Comparison of ENCODE assay signal across 8 cellular contexts in the genomic region with DNA sequence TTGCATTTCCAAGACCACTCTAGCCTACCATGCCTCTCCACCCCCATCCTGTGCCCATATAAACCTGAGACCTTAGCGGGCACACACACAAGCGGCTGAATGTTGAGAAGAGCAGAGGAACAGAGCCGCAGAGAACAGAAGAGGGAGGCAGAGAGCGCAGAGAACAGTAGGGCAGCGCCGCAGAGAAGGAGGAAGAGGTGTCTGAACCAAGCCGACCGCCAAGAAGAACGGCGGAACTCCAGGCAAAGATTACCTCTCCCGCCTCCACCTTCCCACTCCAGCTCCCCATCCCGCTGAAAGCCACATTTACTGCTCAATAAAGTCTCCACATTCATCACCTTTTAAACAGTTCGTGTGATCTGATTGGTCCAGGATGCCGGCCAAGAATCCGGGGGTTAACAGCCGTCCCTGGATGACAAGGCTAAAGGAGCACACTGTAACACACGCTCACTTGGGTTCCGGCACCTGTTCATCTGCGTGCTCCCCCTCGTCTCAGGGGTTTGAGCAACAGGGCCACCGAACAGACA. TPM values are rescaled to one million over a fixed set of nuclear protein-coding genes. Genes with fewer than 3 reads are reported as not detected.
DNase-seq lines count a peak whose midpoint lies in the region; ATAC-seq, FAIRE-seq and TF ChIP-seq lines count a peak whose summit lies in the region.

No MANE protein-coding gene starts in this region.

- H3K9me3 ChIP-seq in Loucy (ENCODE audit: insufficient read depth, low read depth, low read length): no peaks in the 10 kb centered on the region
- no peaks in the 10 kb centered on the region for H3K9me3 ChIP-seq in right atrium auricular region
- no peaks in the 10 kb centered on the region for H3K9me3 ChIP-seq in small intestine (ENCODE audit: control insufficient read depth, low read depth)

- H3K9me2 ChIP-seq in Loucy (replicated peaks; ENCODE audit: low read depth, low read length): no peaks in the 10 kb centered on the region

- peak overlapping the region; percentile 66 for H3K4me2 ChIP-seq in Loucy (ENCODE audit: low read depth, low read length, poor library complexity, severe bottlenecking)

- H3F3A ChIP-seq in Loucy (ENCODE audit: low read depth): no peaks in the 10 kb centered on the region

- H2AFZ ChIP-seq in Loucy (ENCODE audit: low read length): peak overlapping the region; percentile 99

- no peak for FAIRE-seq in small intestine (lab: Jason Lieb, UNC)

- ATAC-seq in GM21786 (IDR thresholded peaks at IDR 0.05; ENCODE audit: unreplicated experiment): peak; percentile 84
- no peak for ATAC-seq in GM21528 (IDR thresholded peaks at IDR 0.05; ENCODE audit: low FRiP score, unreplicated experiment)

- no peaks in the 10 kb centered on the region for H3K79me2 ChIP-seq in Loucy (ENCODE audit: insufficient read depth, low read length)

- WGBS in small intestine, 3 donors: 1 to 10% (median 2%) methylated on average over 20 to 21 of the region's 21 CpGs

- H3K27ac ChIP-seq in right atrium auricular region (no peak overlapping the region), small intestine (ENCODE audit: low read depth in 1 of 2, low read length in 1 of 2) (peak overlapping the region in 1 of 2 donors; percentile 46)

- DNase-seq in DMS53 (lab: John Stamatoyannopoulos, UW) (peak; percentile 82), activated T-cell treated with anti-CD3 and anti-CD28 coated beads for 4 hours (peak; percentile 2), right atrium auricular region (ENCODE audit: low spot score) (no peak), small intestine (peak; percentile 65), NCI-H2171 treated with DMSO at 0.1 percent for 48 hours (lab: John Stamatoyannopoulos, UW) (no peak)

- no peaks in the 10 kb centered on the region for H3K27me3 ChIP-seq in Loucy (ENCODE audit: insufficient read depth, low read length, poor library complexity, severe bottlenecking)
- no peaks in the 10 kb centered on the region for H3K27me3 ChIP-seq in right atrium auricular region
- H3K27me3 ChIP-seq in small intestine (ENCODE audit: control insufficient read depth in 2 of 2, insufficient read depth in 2 of 2, low read length in 2 of 2): peaks cover 0 to 2% of the 10 kb centered on the region in 2 donors

- peak overlapping the region; percentile 64 for H3K9ac ChIP-seq in Loucy (ENCODE audit: low read depth, low read length, poor library complexity, severe bottlenecking)

- TF ChIP-seq CTCF in Loucy (conservative IDR thresholded peaks at IDR 0.05; ENCODE audit: low read length) (peak; percentile 62), right atrium auricular region (IDR thresholded peaks at IDR 0.05) (peak in 1 of 2 donors; percentile 34)

- H3K4me3 ChIP-seq in Loucy (ENCODE audit: low read length, poor library complexity, severe bottlenecking): peak overlapping the region; percentile 73
- H3K4me3 ChIP-seq in right atrium auricular region: peak overlapping the region; percentile 10 to 37
- peak overlapping the region in 1 of 2 donors; percentile 24 for H3K4me3 ChIP-seq in small intestine (ENCODE audit: low read depth in 1 of 2, low read length in 2 of 2)

- H3K4me1 ChIP-seq in Loucy (ENCODE audit: insufficient read depth, low read length, poor library complexity, severe bottlenecking): peaks cover 10% of the 10 kb centered on the region
- peaks cover 0 to 7% of the 10 kb centered on the region in 2 donors for H3K4me1 ChIP-seq in right atrium auricular region
- H3K4me1 ChIP-seq in small intestine (ENCODE audit: control insufficient read depth in 2 of 2, insufficient read depth in 1 of 2, low read depth in 1 of 2, low read length in 1 of 2): no peaks in the 10 kb centered on the region

- H4K20me1 ChIP-seq in Loucy (ENCODE audit: insufficient read depth, low read length, poor library complexity, severe bottlenecking): no peaks in the 10 kb centered on the region

- no peaks in the 10 kb centered on the region for H3K36me3 ChIP-seq in Loucy (ENCODE audit: insufficient read depth, low read length)
- H3K36me3 ChIP-seq in right atrium auricular region: no peaks in the 10 kb centered on the region
- no peaks in the 10 kb centered on the region for H3K36me3 ChIP-seq in small intestine (ENCODE audit: control insufficient read depth in 2 of 2, insufficient read depth in 2 of 2, low read length in 2 of 2)

RNA-seq across cellular contexts. Expression of a gene that starts 33.2 kb away (rescaled TPM):
- under 1 TPM in 1 of 2 donors, not detected in 1; 0.44 TPM for total RNA-seq in right atrium auricular region
- under 1 TPM in 1 of 3 donors, not detected in 2; 0.36 TPM for polyA plus RNA-seq in small intestine

Comparison
In these comparisons a context has a peak if more than half of its experiments do, and no peak if none do; other contexts are left out.
1. DNase-seq: peak in DMS53 (single experiment), activated T-cell treated with anti-CD3 and anti-CD28 coated beads for 4 hours (single experiment) and small intestine (single experiment); none in right atrium auricular region (single experiment) and NCI-H2171 treated with DMSO at 0.1 percent for 48 hours (single experiment).